10 cellular contexts compared by ENCODE assay signal in genomic region chr6:35318845-35319220, GRCh38. TPM values are rescaled to one million over a fixed set of nuclear protein-coding genes. Genes with fewer than 3 reads are reported as not detected.
DNase-seq lines count a peak whose midpoint lies in the region; ATAC-seq and TF ChIP-seq lines count a peak whose summit lies in the region.
"Had no signal": no experiment of that assay in that cellular context is flagged by ENCODE, and none has a peak within 500 bp of the region (broad histone marks: within the 10 kb centered on the region; RNA-seq: fewer than 3 reads in every experiment).

No MANE protein-coding gene starts in this region.

- no peak for ATAC-seq in HG03175 (IDR thresholded peaks at IDR 0.05; ENCODE audit: unreplicated experiment)

- POLR2A ChIA-PET in BJ (lab: Charles Lee) = no interaction called here

- no peak for TF ChIP-seq CTCF in BJ (IDR thresholded peaks at IDR 0.05; ENCODE audit: insufficient read depth, low read depth, low read length)
- TF ChIP-seq CTCF in VCaP (conservative IDR thresholded peaks at IDR 0.05) = no peak
- no peak for TF ChIP-seq CTCF in foreskin fibroblast (IDR thresholded peaks at IDR 0.05; ENCODE audit: low read depth, low read length)
- TF ChIP-seq CTCF in parathyroid adenoma (IDR thresholded peaks at IDR 0.05) = no peak

- peaks cover 3% of the 10 kb centered on the region for H3K4me1 ChIP-seq in parathyroid adenoma

- H3K27me3 ChIP-seq in BJ (ENCODE audit: control insufficient read depth, insufficient read depth, low read length) = no peaks in the 10 kb centered on the region
- no peaks in the 10 kb centered on the region for H3K27me3 ChIP-seq in parathyroid adenoma (ENCODE audit: control insufficient read depth, insufficient read depth, low read length)

- H3K9me3 ChIP-seq in parathyroid adenoma (ENCODE audit: control insufficient read depth, low read length) = no peaks in the 10 kb centered on the region

- H3K4me2 ChIP-seq in parathyroid adenoma (ENCODE audit: low read length) = peak overlapping the region; percentile 70

- H3K4me3 ChIP-seq in BJ (ENCODE audit: low read depth, low read length) (peak overlapping the region; percentile 61), foreskin fibroblast (ENCODE audit: low read depth in 1 of 2, low read length in 2 of 2) (peak overlapping the region; percentile 47 to 69), parathyroid adenoma (ENCODE audit: low read depth, low read length) (peak overlapping the region; percentile 59)

- peak overlapping the region; percentile 75 for H3K27ac ChIP-seq in VCaP
- H3K27ac ChIP-seq in parathyroid adenoma = no peak overlapping the region

- no peak overlapping the region for H3K9ac ChIP-seq in parathyroid adenoma

- DNase-seq in BJ (ENCODE audit: low read depth) = no peak
- no peak for DNase-seq in foreskin fibroblast
- no peak for DNase-seq in iPS-NIHi7 (ENCODE audit: extremely low spot score)
- DNase-seq in NOMO-1 (lab: John Stamatoyannopoulos, UW; ENCODE audit: unreplicated experiment in 2 of 2) = no peak
- no peak for DNase-seq in midbrain (lab: John Stamatoyannopoulos, UW)
- DNase-seq: SIG-M5; stimulated activated CD4-positive, alpha-beta T cell treated with anti-CD3 and anti-CD28 coated beads, Interleukin-15, amount 100 ng/mL, for 24 hours had no signal

- H2AFZ ChIP-seq in parathyroid adenoma = peak overlapping the region; percentile 94

- no peaks in the 10 kb centered on the region for H3K79me2 ChIP-seq in parathyroid adenoma

- CTCF ChIA-PET in BJ (lab: Yijun Ruan, JAX) = interaction anchor here (0.9 to 1.7 kb wide), 7 partner anchors 9 to 30 kb away, joined by 3 to 10 read pairs (median 4); partner anchors contain the start of gene PPARD

- H3K36me3 ChIP-seq in BJ (ENCODE audit: control insufficient read depth, insufficient read depth, low read length) (no peaks in the 10 kb centered on the region; the same call in 1 of the 2 replicates), parathyroid adenoma (ENCODE audit: control insufficient read depth, insufficient read depth, low read length) (no peaks in the 10 kb centered on the region)

RNA-seq across cellular contexts. Expression of gene DEF6, which starts 21.2 kb away (rescaled TPM):
- polyA plus RNA-seq in BJ (2011; rRNA removed) = 3.7 and 4.1 TPM in 2 replicates
- polyA minus RNA-seq in BJ (2011; rRNA and poly(A)+ RNA removed) = 1.3 and 2.8 TPM in 2 replicates

RNA-seq across cellular contexts. Expression of gene PPARD, which starts 23.5 kb away (rescaled TPM):
- 22.8 and 40.9 TPM in 2 replicates for polyA plus RNA-seq in BJ (2011; rRNA removed)
- polyA minus RNA-seq in BJ (2011; rRNA and poly(A)+ RNA removed) = 22.8 and 27.4 TPM in 2 replicates

RNA-seq across cellular contexts. Expression of gene ZNF76, which starts 59.3 kb away (rescaled TPM):
- polyA plus RNA-seq in BJ (2011; rRNA removed) = 13.7 and 23.3 TPM in 2 replicates
- polyA minus RNA-seq in BJ (2011; rRNA and poly(A)+ RNA removed) = 24.0 and 27.9 TPM in 2 replicates
